19 cellular contexts compared by ENCODE assay signal in the genomic region with DNA sequence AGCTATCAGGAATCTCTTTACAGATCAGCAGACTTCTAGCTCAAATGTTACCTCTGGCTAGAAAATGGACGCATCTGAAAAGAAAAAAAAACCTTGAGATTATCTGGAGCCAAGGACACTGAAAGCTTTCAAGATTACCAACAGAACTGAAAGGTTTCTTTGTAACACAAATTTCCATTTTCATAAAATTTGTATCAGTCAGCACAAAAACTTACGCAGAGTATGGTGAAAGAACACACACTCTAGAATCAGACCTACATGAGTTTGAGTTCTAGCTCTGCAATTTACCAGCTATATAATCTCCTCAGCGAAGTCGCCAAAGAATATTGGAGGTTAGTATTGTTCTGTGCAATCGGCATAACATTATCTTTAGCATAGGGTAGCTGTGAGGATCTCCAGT. TPM values are rescaled to one million over a fixed set of nuclear protein-coding genes. Genes with fewer than 3 reads are reported as not detected.
A peak's percentile ranks its signal among the peaks of the same experiment; 100 is the strongest.
DNase-seq lines count a peak whose midpoint lies in the region; ATAC-seq, FAIRE-seq and TF ChIP-seq lines count a peak whose summit lies in the region.
"Had no signal": no experiment of that assay in that cellular context is flagged by ENCODE, and none has a peak within 500 bp of the region (broad histone marks: within the 10 kb centered on the region; RNA-seq: fewer than 3 reads in every experiment).

No MANE protein-coding gene starts in this region.

- H3K27ac ChIP-seq in A549 (no peak overlapping the region), endodermal cell (ENCODE audit: low read depth, low read length) (no peak overlapping the region), left lung (no peak overlapping the region)
- H3K27ac ChIP-seq in CD4-positive, alpha-beta memory T cell (ENCODE audit: low read depth, low read length) = no peak overlapping the region
- H3K27ac ChIP-seq: ascending aorta, parathyroid adenoma, spleen had no signal

- 93% methylated on average over 5 of the region's 5 CpGs for WGBS in A549 (ENCODE audit: missing lambda C conversion rate)
- 93 to 97% methylated on average over 2 to 5 of the region's 5 CpGs for WGBS in endodermal cell (ENCODE audit: insufficient coverage in 1 of 2, insufficient read length in 1 of 2), 2 experiments

- in situ Hi-C loops in SK-MEL-5 (cut with HindIII; ENCODE audit: low pct_unique_long_range_greater_than_20kb, low sequenced_read_pairs) = no loop called here

- no peak for TF ChIP-seq POLR2A in A549 (IDR thresholded peaks at IDR 0.05; ENCODE audit: low read length)

- ATAC-seq in A549 = no peak
- ATAC-seq in GM18873 (IDR thresholded peaks at IDR 0.05; ENCODE audit: low FRiP score, unreplicated experiment) = no peak
- ATAC-seq in left lung = no peak
- no peak for ATAC-seq in activated CD4-positive, CD25-positive, alpha-beta regulatory T cell treated with anti-CD3 and anti-CD28 coated beads, Interleukin-2, amount 50 U/mL, for 24 hours
- ATAC-seq: esophagus mucosa had no signal

- CTCF ChIA-PET in A549 (lab: Yijun Ruan, JAX) = interaction anchor here (1.1 kb wide), 1 partner anchor 13 kb away, joined by 3 read pairs; no protein-coding TSS in a partner anchor
- CTCF ChIA-PET in CD4-positive, alpha-beta memory T cell (lab: Charles Lee; ENCODE audit: partially characterized antibody) = no interaction called here

- no peaks in the 10 kb centered on the region for H3K27me3 ChIP-seq in CD4-positive, alpha-beta memory T cell (ENCODE audit: insufficient read depth, low read length)
- H3K27me3 ChIP-seq in endodermal cell (ENCODE audit: control insufficient read depth, insufficient read depth, low read length, poor library complexity, severe bottlenecking) (no peaks in the 10 kb centered on the region), left lung (no peaks in the 10 kb centered on the region)
- H3K27me3 ChIP-seq: ascending aorta, BE2C, MG63, spleen had no signal

- no peaks in the 10 kb centered on the region for H3K36me3 ChIP-seq in CD4-positive, alpha-beta memory T cell (ENCODE audit: insufficient read depth, low read length)
- H3K36me3 ChIP-seq in endodermal cell (ENCODE audit: control insufficient read depth, insufficient read depth, low read length) (no peaks in the 10 kb centered on the region), left lung (no peaks in the 10 kb centered on the region)
- H3K36me3 ChIP-seq: ascending aorta, BE2C, MG63, spleen had no signal

- no peak overlapping the region for H3K4me3 ChIP-seq in A549
- H3K4me3 ChIP-seq in CD4-positive, alpha-beta memory T cell (ENCODE audit: low read length in 2 of 2) = peak overlapping the region in 1 of 2 donors; percentile 65
- peak overlapping the region; percentile 83 for H3K4me3 ChIP-seq in endodermal cell (ENCODE audit: low read length)
- H3K4me3 ChIP-seq in left lung = no peak overlapping the region

- no peak overlapping the region for H3K27ac Mint-ChIP-seq in CD4-positive, alpha-beta memory T cell
- H3K27ac Mint-ChIP-seq in endodermal cell = no peak overlapping the region
- H3K27ac Mint-ChIP-seq: HFFc6 had no signal

- H3K4me1 ChIP-seq in A549 (peaks cover 5% of the 10 kb centered on the region; the same call in 1 of the 3 replicates), endodermal cell (ENCODE audit: control insufficient read depth, insufficient read depth, low read length) (no peaks in the 10 kb centered on the region), left lung (peaks cover 0 to 14% of the 10 kb centered on the region in 2 donors)
- H3K4me1 ChIP-seq in CD4-positive, alpha-beta memory T cell (ENCODE audit: insufficient read depth, low read length) = peaks cover 53% of the 10 kb centered on the region
- H3K4me1 ChIP-seq: ascending aorta, BE2C, parathyroid adenoma had no signal

- H3K9me3 Mint-ChIP-seq in CD4-positive, alpha-beta memory T cell = peaks cover 0 to 2% (median 0%) of the 10 kb centered on the region in 8 donors
- H3K9me3 Mint-ChIP-seq in endodermal cell = peaks cover 10% of the 10 kb centered on the region
- H3K9me3 Mint-ChIP-seq: HFFc6 had no signal

- POLR2A ChIA-PET in A549 (lab: Yijun Ruan, JAX) = no interaction called here
- POLR2A ChIA-PET in CD4-positive, alpha-beta memory T cell (lab: Charles Lee; ENCODE audit: partially characterized antibody) = no interaction called here

- H3K9ac ChIP-seq in endodermal cell (ENCODE audit: extremely low read depth, low read length, poor library complexity, severe bottlenecking) = no peak overlapping the region
- H3K9ac ChIP-seq: parathyroid adenoma had no signal

- TF ChIP-seq CTCF in A549 (IDR thresholded peaks at IDR 0.05) (no peak), endodermal cell (conservative IDR thresholded peaks at IDR 0.05) (no peak), left lung (IDR thresholded peaks at IDR 0.05) (no peak)

- no peak for TF ChIP-seq RAD21 in A549 (conservative IDR thresholded peaks at IDR 0.05 in 1 of 2, IDR thresholded peaks at IDR 0.05 in 1 of 2)

- no peak for TF ChIP-seq EP300 in A549 (IDR thresholded peaks at IDR 0.05)

- H3K4me2 ChIP-seq in A549 = 0 out of 3 replicates have a peak overlapping the region, but pooled peaks have one; percentile 68

- no peaks in the 10 kb centered on the region for H3K9me3 ChIP-seq in A549
- H3K9me3 ChIP-seq in CD4-positive, alpha-beta memory T cell (ENCODE audit: control insufficient read depth in 1 of 2, low read length in 2 of 2) = no peaks in the 10 kb centered on the region
- no peaks in the 10 kb centered on the region for H3K9me3 ChIP-seq in endodermal cell (ENCODE audit: control insufficient read depth, low read length)
- no peaks in the 10 kb centered on the region for H3K9me3 ChIP-seq in left lung
- H3K9me3 ChIP-seq: ascending aorta, BE2C, MG63, spleen had no signal

- intact Hi-C loops in CD4-positive, alpha-beta memory T cell (cut with micrococcal nuclease) = loop anchor here (10.0 kb wide), 1 partner anchor 152 kb away; no protein-coding TSS in a partner anchor
- intact Hi-C loops in left lung (cut with DNase I) = no loop called here

- no peaks in the 10 kb centered on the region for H3K27me3 Mint-ChIP-seq in CD4-positive, alpha-beta memory T cell
- H3K27me3 Mint-ChIP-seq in endodermal cell (ENCODE audit: insufficient read depth) = no peaks in the 10 kb centered on the region

- DNase-seq in A549 (ENCODE audit: low read depth in 1 of 2, low spot score in 1 of 2) (no peak), SK-MEL-5 (ENCODE audit: low read depth, low spot score) (peak; percentile 13), endodermal cell (no peak), left lung (no peak), NCI-H345 treated with DMSO at 0.1 percent for 48 hours (lab: John Stamatoyannopoulos, UW; ENCODE audit: unreplicated experiment) (no peak)
- DNase-seq in CD4-positive, alpha-beta memory T cell = no peak
- DNase-seq: BE2C, cortex of kidney, glutamatergic neuron, HFFc6, MG63, NCI-H2081 treated with DMSO at 0.1 percent for 48 hours, spleen had no signal

- peak overlapping the region in 6 of 8 donors; percentile 56 to 93 (median 84) for H3K4me3 Mint-ChIP-seq in CD4-positive, alpha-beta memory T cell
- no peak overlapping the region for H3K4me3 Mint-ChIP-seq in endodermal cell

- peaks cover 15 to 65% (median 43%) of the 10 kb centered on the region in 4 donors for H3K4me1 Mint-ChIP-seq in CD4-positive, alpha-beta memory T cell
- H3K4me1 Mint-ChIP-seq in endodermal cell = peaks cover 16% of the 10 kb centered on the region

- H3K36me3 Mint-ChIP-seq in CD4-positive, alpha-beta memory T cell = peaks cover 0 to 5% of the 10 kb centered on the region in 2 donors
- H3K36me3 Mint-ChIP-seq in endodermal cell (ENCODE audit: low read depth) = no peaks in the 10 kb centered on the region

- FAIRE-seq in A549 (lab: Jason Lieb, UNC) = peak; percentile 63
- FAIRE-seq: islet of Langerhans had no signal

TF ChIP-seq in A549, 52 proteins besides CTCF, POLR2A, EP300 and RAD21:
- peak; percentile 79 for TF ChIP-seq MAFK (IDR thresholded peaks at IDR 0.05; ENCODE audit: partially characterized antibody)
- no peak for TF ChIP-seq CBX2 (IDR thresholded peaks at IDR 0.05; ENCODE audit: borderline replicate concordance, low read depth)

RNA-seq across cellular contexts. Expression of gene TAB3, which starts 1.8 kb away (rescaled TPM):
- 17.7 and 18.6 TPM in 2 replicates for polyA plus RNA-seq in A549 (2011; rRNA removed)
- polyA plus RNA-seq in A549 (2012; cell fraction: cytosol; rRNA removed) = 5.3 and 7.7 TPM in 2 replicates
- polyA plus RNA-seq in A549 (2012; cell fraction: nucleus; rRNA removed) = 5.0 and 7.9 TPM in 2 replicates
- 11.2 to 12.2 TPM (median 11.3 TPM) in 3 replicates for polyA plus RNA-seq in A549 (2017; fragmentation: RNase III; extraction: RNeasy Plus Mini Kit Qiagen cat#74134 plus additional on column Dnase treatment)
- polyA minus RNA-seq in A549 (2011; rRNA and poly(A)+ RNA removed) = 12.1 and 17.5 TPM in 2 replicates
- total RNA-seq in CD4-positive, alpha-beta memory T cell = 10 to 100 TPM; 21.0 to 23.8 TPM
- 1 to 10 TPM; 4.8 to 6.8 TPM for polyA plus RNA-seq in CD4-positive, alpha-beta memory T cell
- 28.0 and 29.4 TPM in 2 replicates for total RNA-seq in SK-MEL-5 (2014; rRNA removed; shearing (Covaris generic))
- 32.1 and 48.1 TPM in 2 replicates for polyA plus RNA-seq in SK-MEL-5 (2015; cell fraction: cytosol; rRNA removed)
- 75.5 and 80.6 TPM in 2 replicates for polyA plus RNA-seq in SK-MEL-5 (2015; cell fraction: nucleus; rRNA removed)
- total RNA-seq in endodermal cell = 10 to 100 TPM; 19.8 to 23.2 TPM
- polyA plus RNA-seq in endodermal cell (2013, experiment 1 of 2) = 23.3 TPM
- polyA plus RNA-seq in endodermal cell (2013, experiment 2 of 2) = 18.3 TPM
- total RNA-seq in left lung = 10 to 100 TPM; 14.8 to 20.6 TPM
